ENCODE assay signal across 23 cellular contexts in the genomic region with DNA sequence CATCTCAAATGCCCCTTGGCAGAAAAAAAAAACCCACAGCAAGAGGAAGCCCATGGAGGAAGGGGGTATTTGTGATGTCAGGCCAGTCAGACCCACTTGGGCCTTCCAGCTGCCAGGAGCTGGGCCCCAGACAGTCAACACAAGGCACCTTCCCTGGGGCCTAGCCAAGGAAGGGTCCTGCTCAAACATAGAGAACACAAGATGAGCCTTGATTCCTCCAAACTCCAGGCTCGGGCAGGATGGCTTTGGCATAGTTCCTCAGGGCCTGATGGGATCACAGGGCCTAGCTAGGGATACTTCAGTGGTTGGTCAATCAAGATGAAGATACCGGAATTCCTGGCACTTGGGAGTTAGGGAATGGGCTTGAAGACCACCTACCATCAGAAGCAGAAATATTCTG. TPM values are rescaled to one million over a fixed set of nuclear protein-coding genes. Genes with fewer than 3 reads are reported as not detected.
DNase-seq lines count a peak whose midpoint lies in the region; ATAC-seq and TF ChIP-seq lines count a peak whose summit lies in the region.
"Had no signal": no experiment of that assay in that cellular context is flagged by ENCODE, and none has a peak within 500 bp of the region (broad histone marks: within the 10 kb centered on the region; RNA-seq: fewer than 3 reads in every experiment).

No MANE protein-coding gene starts in this region.

- no peak for TF ChIP-seq CTCF in OCI-LY7 (conservative IDR thresholded peaks at IDR 0.05; ENCODE audit: low read length)

- no peaks in the 10 kb centered on the region for H3K4me1 Mint-ChIP-seq in activated T-cell treated with anti-CD3 and anti-CD28 coated beads, Interleukin-2, amount 50 U/mL, for 24 hours (ENCODE audit: low read depth)
- H3K4me1 Mint-ChIP-seq in memory B cell = peaks cover 9% of the 10 kb centered on the region
- H3K4me1 Mint-ChIP-seq in stimulated activated memory B cell treated with anti-CD40 and anti-IgM and Interleukin-4, amounts not matched to agents 10 μg/mL and 1 μg/mL and 100 μg/mL, for 72 hours = peaks cover 25% of the 10 kb centered on the region

- H3K27me3 Mint-ChIP-seq in activated T-cell treated with anti-CD3 and anti-CD28 coated beads, Interleukin-2, amount 50 U/mL, for 24 hours = no peaks in the 10 kb centered on the region
- H3K27me3 Mint-ChIP-seq in memory B cell = no peaks in the 10 kb centered on the region
- H3K27me3 Mint-ChIP-seq in stimulated activated memory B cell treated with anti-CD40 and anti-IgM and Interleukin-4, amounts not matched to agents 10 μg/mL and 1 μg/mL and 100 μg/mL, for 72 hours = no peaks in the 10 kb centered on the region

- H4K20me1 ChIP-seq in OCI-LY7 (ENCODE audit: insufficient read depth, low read length) = no peaks in the 10 kb centered on the region

- H3K27ac ChIP-seq in OCI-LY7 (ENCODE audit: low read depth, low read length, poor library complexity, severe bottlenecking) (peak overlapping the region; percentile 96), caudate nucleus (ENCODE audit: low read depth, low read length) (no peak overlapping the region)
- H3K27ac ChIP-seq: GM23248 had no signal

- peaks cover 68% of the 10 kb centered on the region for H3K36me3 Mint-ChIP-seq in activated T-cell treated with anti-CD3 and anti-CD28 coated beads, Interleukin-2, amount 50 U/mL, for 24 hours (ENCODE audit: low read depth)
- H3K36me3 Mint-ChIP-seq in memory B cell = peaks cover 28% of the 10 kb centered on the region
- peaks cover 48% of the 10 kb centered on the region for H3K36me3 Mint-ChIP-seq in stimulated activated memory B cell treated with anti-CD40 and anti-IgM and Interleukin-4, amounts not matched to agents 10 μg/mL and 1 μg/mL and 100 μg/mL, for 72 hours

- H3K9me2 ChIP-seq in OCI-LY7 (ENCODE audit: insufficient read depth, low read length) = no peaks in the 10 kb centered on the region
- H3K9me2 ChIP-seq: SK-N-SH had no signal

- H3K4me3 Mint-ChIP-seq in activated T-cell treated with anti-CD3 and anti-CD28 coated beads, Interleukin-2, amount 50 U/mL, for 24 hours = no peak overlapping the region
- no peak overlapping the region for H3K4me3 Mint-ChIP-seq in memory B cell
- H3K4me3 Mint-ChIP-seq in stimulated activated memory B cell treated with anti-CD40 and anti-IgM and Interleukin-4, amounts not matched to agents 10 μg/mL and 1 μg/mL and 100 μg/mL, for 72 hours = no peak overlapping the region

- peak overlapping the region; percentile 44 for H3K27ac Mint-ChIP-seq in activated T-cell treated with anti-CD3 and anti-CD28 coated beads, Interleukin-2, amount 50 U/mL, for 24 hours
- H3K27ac Mint-ChIP-seq in memory B cell = peak overlapping the region; percentile 76
- H3K27ac Mint-ChIP-seq in stimulated activated memory B cell treated with anti-CD40 and anti-IgM and Interleukin-4, amounts not matched to agents 10 μg/mL and 1 μg/mL and 100 μg/mL, for 72 hours = peak overlapping the region; percentile 60

- no peaks in the 10 kb centered on the region for H3K9me3 Mint-ChIP-seq in activated T-cell treated with anti-CD3 and anti-CD28 coated beads, Interleukin-2, amount 50 U/mL, for 24 hours
- no peaks in the 10 kb centered on the region for H3K9me3 Mint-ChIP-seq in memory B cell
- no peaks in the 10 kb centered on the region for H3K9me3 Mint-ChIP-seq in stimulated activated memory B cell treated with anti-CD40 and anti-IgM and Interleukin-4, amounts not matched to agents 10 μg/mL and 1 μg/mL and 100 μg/mL, for 72 hours

- no peak for DNase-seq in activated T-cell treated with anti-CD3 and anti-CD28 coated beads, Interleukin-2, amount 50 U/mL, for 24 hours
- no peak for DNase-seq in activated T-cell treated with anti-CD3 and anti-CD28 coated beads for 4 hours
- DNase-seq in OCI-LY7 (ENCODE audit: low spot score) = peak; percentile 9
- DNase-seq in memory B cell (ENCODE audit: low spot score in 2 of 2) = no peak
- no peak for DNase-seq in stimulated activated CD8-positive, alpha-beta memory T cell treated with anti-CD3 and anti-CD28 coated beads, Interleukin-4, amount 100 ng/mL, for 48 hours
- DNase-seq in stimulated activated naive CD4-positive, alpha-beta T cell treated with Interleukin-2 at 50 U/mL for 16 hours (lab: John Stamatoyannopoulos, UW) = no peak
- no peak for DNase-seq in caudate nucleus (lab: John Stamatoyannopoulos, UW)
- DNase-seq: 8988T, AML-193, Caco-2, DND-41, GM23248, NCI-H1105, NCI-H146, NCI-H2029, NCI-H226, NCI-H510A treated with DMSO at 0.1 percent for 48 hours, NCI-H748 treated with DMSO at 0.1 percent for 48 hours, SIG-M5, SK-N-SH had no signal

- peaks cover 48% of the 10 kb centered on the region for H3K36me3 ChIP-seq in OCI-LY7 (ENCODE audit: insufficient read depth, low read length)

- CTCF ChIA-PET in OCI-LY7 (lab: Charles Lee; ENCODE audit: unreplicated experiment) = no interaction called here

- H3K4me1 ChIP-seq in OCI-LY7 (ENCODE audit: insufficient read depth, low read length, poor library complexity, severe bottlenecking) = peaks cover 54% of the 10 kb centered on the region
- H3K4me1 ChIP-seq: Caco-2, HAP-1 had no signal

- BruUV-seq in OCI-LY7 (replicated peaks; lab: Mats Ljungman, UMichigan) = no TSS peak

- H3K4me2 ChIP-seq in OCI-LY7 (ENCODE audit: low read length) = peak overlapping the region; percentile 65
- H3K4me2 ChIP-seq: SK-N-SH had no signal

- intact Hi-C loops in OCI-LY7 (cut with micrococcal nuclease; ENCODE audit: unreplicated experiment) = loop anchor here (5.0 kb wide), 1 partner anchor 163 kb away; a partner anchor contains a TSS

- ATAC-seq in memory B cell (ENCODE audit: low read depth) = no peak
- ATAC-seq in stimulated activated memory B cell treated with anti-CD40 and anti-IgM and Interleukin-4, amounts not matched to agents 10 μg/mL and 1 μg/mL and 100 μg/mL, for 72 hours = no peak
- ATAC-seq: Panc1 had no signal

- peak overlapping the region; percentile 47 for H3K4me3 ChIP-seq in OCI-LY7 (ENCODE audit: low read depth, low read length, poor library complexity, severe bottlenecking)
- H3K4me3 ChIP-seq: GM23248, HAP-1 had no signal

- no peaks in the 10 kb centered on the region for H3K9me3 ChIP-seq in OCI-LY7 (ENCODE audit: low read length)
- H3K9me3 ChIP-seq: Caco-2, HAP-1, SK-N-SH had no signal

- POLR2A ChIA-PET in OCI-LY7 (lab: Charles Lee) = no interaction called here

- H3K79me2 ChIP-seq in OCI-LY7 (ENCODE audit: insufficient read depth, low read depth, low read length) = no peaks in the 10 kb centered on the region

- no peak overlapping the region for H2AFZ ChIP-seq in OCI-LY7 (ENCODE audit: low read length)
- H2AFZ ChIP-seq: GM23248 had no signal

RNA-seq across cellular contexts. Expression of a gene that starts 30.8 kb away (rescaled TPM):
- 9.1 and 13.9 TPM in 2 replicates for total RNA-seq in OCI-LY7 (2014; rRNA removed; shearing (Covaris generic))
- total RNA-seq in OCI-LY7 (2022) = 6.3 and 10.3 TPM in 2 replicates

RNA-seq across cellular contexts. Expression of a gene that starts 30.8 kb away (rescaled TPM):
- 14.3 and 22.0 TPM in 2 replicates for total RNA-seq in OCI-LY7 (2014; rRNA removed; shearing (Covaris generic))
- 34.0 and 35.6 TPM in 2 replicates for total RNA-seq in OCI-LY7 (2022)
